22 cellular contexts compared by ENCODE assay signal in the genomic region with DNA sequence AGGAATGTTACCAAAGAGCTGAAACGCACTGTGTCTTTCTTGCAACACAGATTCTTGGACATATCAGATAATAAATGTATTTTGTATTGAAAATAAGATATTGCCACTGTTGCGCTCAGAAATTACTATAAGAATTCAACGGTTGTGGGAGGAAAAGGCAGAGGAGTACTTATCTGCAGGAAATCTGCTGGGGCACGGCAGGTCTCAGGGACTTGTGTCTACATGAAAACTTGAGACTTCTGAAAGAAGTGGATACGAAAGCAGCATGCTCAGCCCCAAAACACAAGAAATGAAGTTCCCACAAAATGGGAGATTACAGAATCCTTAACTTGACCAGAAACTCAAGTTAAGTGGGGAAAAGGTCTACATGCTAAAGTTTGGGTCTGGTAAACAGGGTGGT.
A peak's percentile ranks its signal among the peaks of the same experiment; 100 is the strongest.
DNase-seq lines count a peak whose midpoint lies in the region; ATAC-seq and TF ChIP-seq lines count a peak whose summit lies in the region.
"Had no signal": no experiment of that assay in that cellular context is flagged by ENCODE, and none has a peak within 500 bp of the region (broad histone marks: within the 10 kb centered on the region; RNA-seq: fewer than 3 reads in every experiment).

No MANE protein-coding gene starts in this region.

- no peaks in the 10 kb centered on the region for H4K20me1 ChIP-seq in PC-9 (ENCODE audit: insufficient read depth)
- H4K20me1 ChIP-seq: BLaER1 had no signal

- intact Hi-C loops in PC-9 (cut with micrococcal nuclease; ENCODE audit: unreplicated experiment) = no loop called here

- H3K4me2 ChIP-seq in PC-9 = no peak overlapping the region
- H3K4me2 ChIP-seq: BLaER1 had no signal

- no peak for DNase-seq in activated naive CD4-positive, alpha-beta T cell treated with anti-CD3 and anti-CD28 coated beads, Interleukin-2, amount 50 U/mL, for 72 hours (ENCODE audit: low spot score in 2 of 2)
- DNase-seq in T-cell (peak in 1 of 34 experiments; percentile 3), PC-9 (no peak), NCI-H446 treated with DMSO at 0.1 percent for 48 hours (lab: John Stamatoyannopoulos, UW) (no peak)
- DNase-seq in naive thymus-derived CD8-positive, alpha-beta T cell = no peak
- DNase-seq: Calu3; CD8-positive, alpha-beta memory T cell; DMS153; GM23248; H9; HFFc6; KG1; NCI-H1092; NCI-H1436; NCI-H187 treated with DMSO at 0.1 percent for 48 hours; NCI-H2227 treated with DMSO at 0.1 percent for 48 hours; NCI-H524; Right ventricle myocardium superior had no signal

- H3K9me2 ChIP-seq in PC-9 (ENCODE audit: insufficient read depth) = peaks cover 6% of the 10 kb centered on the region; the same call in 1 of the 2 replicates

- no peak for TF ChIP-seq CTCF in PC-9 (conservative IDR thresholded peaks at IDR 0.05)

- H3K4me3 Mint-ChIP-seq in activated naive CD4-positive, alpha-beta T cell treated with anti-CD3 and anti-CD28 coated beads, Interleukin-2, amount 50 U/mL, for 24 hours = peak overlapping the region; percentile 48
- peak overlapping the region in 2 of 3 donors; percentile 31 to 66 for H3K4me3 Mint-ChIP-seq in T-cell
- H3K4me3 Mint-ChIP-seq in activated T-helper 17 cell treated with anti-CD3 and anti-CD28 coated beads, Interleukin-2, amount 50 U/mL, for 72 hours = peak overlapping the region; percentile 47
- H3K4me3 Mint-ChIP-seq in naive thymus-derived CD8-positive, alpha-beta T cell = peak overlapping the region in 8 of 10 donors; percentile 9 to 69 (median 58)
- H3K4me3 Mint-ChIP-seq: H9, HFFc6 had no signal

- no peaks in the 10 kb centered on the region for H3K27me3 Mint-ChIP-seq in activated naive CD4-positive, alpha-beta T cell treated with anti-CD3 and anti-CD28 coated beads, Interleukin-2, amount 50 U/mL, for 24 hours
- no peaks in the 10 kb centered on the region for H3K27me3 Mint-ChIP-seq in T-cell
- H3K27me3 Mint-ChIP-seq in activated T-helper 17 cell treated with anti-CD3 and anti-CD28 coated beads, Interleukin-2, amount 50 U/mL, for 72 hours = no peaks in the 10 kb centered on the region
- H3K27me3 Mint-ChIP-seq in naive thymus-derived CD8-positive, alpha-beta T cell = no peaks in the 10 kb centered on the region
- H3K27me3 Mint-ChIP-seq: CD8-positive, alpha-beta memory T cell had no signal

- POLR2A ChIA-PET in T-cell (lab: Charles Lee) (no interaction called here), PC-9 (lab: Charles Lee; ENCODE audit: unreplicated experiment) (no interaction called here)
- POLR2A ChIA-PET in naive thymus-derived CD8-positive, alpha-beta T cell (lab: Charles Lee) = no interaction called here

- CTCF ChIA-PET in T-cell (lab: Charles Lee) (no interaction called here), PC-9 (lab: Charles Lee) (no interaction called here)

- no peaks in the 10 kb centered on the region for H3K4me1 ChIP-seq in PC-9 (replicated peaks; ENCODE audit: insufficient read depth)

- H3K9me3 Mint-ChIP-seq in activated naive CD4-positive, alpha-beta T cell treated with anti-CD3 and anti-CD28 coated beads, Interleukin-2, amount 50 U/mL, for 24 hours = no peaks in the 10 kb centered on the region
- H3K9me3 Mint-ChIP-seq in activated naive CD4-positive, alpha-beta T cell treated with anti-CD3 and anti-CD28 coated beads, Interleukin-2, amount 50 U/mL, for 72 hours = no peaks in the 10 kb centered on the region
- H3K9me3 Mint-ChIP-seq in T-cell = no peaks in the 10 kb centered on the region
- no peaks in the 10 kb centered on the region for H3K9me3 Mint-ChIP-seq in activated T-helper 17 cell treated with anti-CD3 and anti-CD28 coated beads, Interleukin-2, amount 50 U/mL, for 72 hours
- no peaks in the 10 kb centered on the region for H3K9me3 Mint-ChIP-seq in naive thymus-derived CD8-positive, alpha-beta T cell
- H3K9me3 Mint-ChIP-seq: CD8-positive, alpha-beta memory T cell; H9; HFFc6 had no signal

- no peak overlapping the region for H2AFZ ChIP-seq in PC-9
- H2AFZ ChIP-seq: GM23248 had no signal

- ATAC-seq in activated naive CD4-positive, alpha-beta T cell treated with anti-CD3 and anti-CD28 coated beads, Interleukin-2, amount 50 U/mL, for 72 hours = no peak
- no peak for ATAC-seq in T-cell (replicated peaks in 1 of 4)
- no peak for ATAC-seq in activated T-helper 17 cell treated with anti-CD3 and anti-CD28 coated beads, Interleukin-2, amount 50 U/mL, for 72 hours (replicated peaks)
- no peak for ATAC-seq in naive thymus-derived CD8-positive, alpha-beta T cell

- no peak overlapping the region for H3K4me3 ChIP-seq in PC-9
- H3K4me3 ChIP-seq: BLaER1, GM23248 had no signal

- H3K27ac Mint-ChIP-seq in activated naive CD4-positive, alpha-beta T cell treated with anti-CD3 and anti-CD28 coated beads, Interleukin-2, amount 50 U/mL, for 24 hours = peak overlapping the region; percentile 78
- H3K27ac Mint-ChIP-seq in activated naive CD4-positive, alpha-beta T cell treated with anti-CD3 and anti-CD28 coated beads, Interleukin-2, amount 50 U/mL, for 72 hours = peak overlapping the region in 1 of 2 donors; percentile 33
- H3K27ac Mint-ChIP-seq in T-cell = peak overlapping the region; percentile 59 to 76
- no peak overlapping the region for H3K27ac Mint-ChIP-seq in activated T-helper 17 cell treated with anti-CD3 and anti-CD28 coated beads, Interleukin-2, amount 50 U/mL, for 72 hours
- peak overlapping the region; percentile 1 to 93 (median 82) for H3K27ac Mint-ChIP-seq in naive thymus-derived CD8-positive, alpha-beta T cell
- H3K27ac Mint-ChIP-seq: CD8-positive, alpha-beta memory T cell; H9; HFFc6 had no signal

- no peak overlapping the region for H3K27ac ChIP-seq in PC-9
- H3K27ac ChIP-seq: BLaER1, GM23248, HL-60 had no signal

- H3K36me3 Mint-ChIP-seq in activated naive CD4-positive, alpha-beta T cell treated with anti-CD3 and anti-CD28 coated beads, Interleukin-2, amount 50 U/mL, for 24 hours = no peaks in the 10 kb centered on the region
- no peaks in the 10 kb centered on the region for H3K36me3 Mint-ChIP-seq in activated naive CD4-positive, alpha-beta T cell treated with anti-CD3 and anti-CD28 coated beads, Interleukin-2, amount 50 U/mL, for 72 hours
- H3K36me3 Mint-ChIP-seq in T-cell = no peaks in the 10 kb centered on the region
- no peaks in the 10 kb centered on the region for H3K36me3 Mint-ChIP-seq in activated T-helper 17 cell treated with anti-CD3 and anti-CD28 coated beads, Interleukin-2, amount 50 U/mL, for 72 hours (ENCODE audit: low read depth)
- H3K36me3 Mint-ChIP-seq in naive thymus-derived CD8-positive, alpha-beta T cell = no peaks in the 10 kb centered on the region

- H3K27me3 ChIP-seq in PC-9 (ENCODE audit: insufficient read depth, low read depth) = no peaks in the 10 kb centered on the region
- H3K27me3 ChIP-seq: BLaER1 had no signal

- no peaks in the 10 kb centered on the region for H3K36me3 ChIP-seq in PC-9 (ENCODE audit: low read depth)
- H3K36me3 ChIP-seq: BLaER1 had no signal

- peaks cover 63% of the 10 kb centered on the region for H3K4me1 Mint-ChIP-seq in activated naive CD4-positive, alpha-beta T cell treated with anti-CD3 and anti-CD28 coated beads, Interleukin-2, amount 50 U/mL, for 24 hours
- H3K4me1 Mint-ChIP-seq in T-cell = peaks cover 37 to 49% (median 37%) of the 10 kb centered on the region in 3 donors
- peaks cover 18% of the 10 kb centered on the region for H3K4me1 Mint-ChIP-seq in activated T-helper 17 cell treated with anti-CD3 and anti-CD28 coated beads, Interleukin-2, amount 50 U/mL, for 72 hours
- peaks cover 26 to 59% (median 45%) of the 10 kb centered on the region in 4 donors for H3K4me1 Mint-ChIP-seq in naive thymus-derived CD8-positive, alpha-beta T cell

- H3F3A ChIP-seq in PC-9 (ENCODE audit: insufficient read depth, low read depth) = no peaks in the 10 kb centered on the region

- H3K9me3 ChIP-seq in PC-9 (ENCODE audit: insufficient read depth, low read depth) = no peaks in the 10 kb centered on the region
- H3K9me3 ChIP-seq: BLaER1 had no signal

- no TSS peak for BruUV-seq in PC-9 (replicated peaks; lab: Mats Ljungman, UMichigan)

- no peaks in the 10 kb centered on the region for H3K79me2 ChIP-seq in PC-9 (ENCODE audit: low read depth)
